17 cellular contexts compared by ENCODE assay signal in genomic region chr5:153755913-153756500, GRCh38.
DNase-seq lines count a peak whose midpoint lies in the region; TF ChIP-seq lines count a peak whose summit lies in the region.
"Had no signal": no experiment of that assay in that cellular context is flagged by ENCODE, and none has a peak within 500 bp of the region (broad histone marks: within the 10 kb centered on the region; RNA-seq: fewer than 3 reads in every experiment).

No MANE protein-coding gene starts in this region.

- no peak overlapping the region for H2BK5ac ChIP-seq in neuronal stem cell (ENCODE audit: low read length)

- H4K91ac ChIP-seq in neuronal stem cell (ENCODE audit: low read depth, low read length, poor library complexity) = no peak overlapping the region

- no peak overlapping the region for H3K4ac ChIP-seq in neuronal stem cell (ENCODE audit: low read length)

- peak overlapping the region; percentile 8 for H2AK5ac ChIP-seq in neuronal stem cell (ENCODE audit: low read depth, low read length)

- H3K4me3 ChIP-seq in esophagus muscularis mucosa (no peak overlapping the region), neuronal stem cell (ENCODE audit: low read length in 2 of 2) (no peak overlapping the region)

- CTCF ChIA-PET in activated CD4-positive, alpha-beta memory T cell treated with anti-CD3 and anti-CD28 coated beads, Interleukin-2, amount 10 ng/mL, durations not matched to agents 7 days and 5 days (lab: Charles Lee) = no interaction called here

- H3K9ac ChIP-seq in neuronal stem cell (ENCODE audit: low read depth, low read length, poor library complexity) = no peak overlapping the region

- H3K4me1 ChIP-seq in esophagus muscularis mucosa = no peaks in the 10 kb centered on the region
- H3K4me1 ChIP-seq in neuronal stem cell (ENCODE audit: control insufficient read depth in 2 of 2, insufficient read depth in 1 of 2, low read depth in 1 of 2, low read length in 2 of 2) = peaks cover 0 to 2% of the 10 kb centered on the region in 2 donors
- H3K4me1 ChIP-seq: BE2C had no signal

- H2BK12ac ChIP-seq in neuronal stem cell (ENCODE audit: low read length) = no peak overlapping the region

- no peak overlapping the region for H3K14ac ChIP-seq in neuronal stem cell (ENCODE audit: low read length)

- no peak overlapping the region for H3K4me3 Mint-ChIP-seq in activated CD4-positive, alpha-beta memory T cell treated with anti-CD3 and anti-CD28 coated beads, Interleukin-2, amount 10 ng/mL, durations not matched to agents 7 days and 5 days
- H3K4me3 Mint-ChIP-seq: CD4-positive, CD25-positive, alpha-beta regulatory T cell; CD8-positive, alpha-beta memory T cell; H9; IgD-negative memory B cell had no signal

- intact Hi-C loops in esophagus muscularis mucosa (cut with DNase I) = no loop called here

- no peaks in the 10 kb centered on the region for H3K9me3 Mint-ChIP-seq in activated CD4-positive, alpha-beta memory T cell treated with anti-CD3 and anti-CD28 coated beads, Interleukin-2, amount 10 ng/mL, durations not matched to agents 7 days and 5 days
- H3K9me3 Mint-ChIP-seq: H9 had no signal

- no peaks in the 10 kb centered on the region for H3K79me1 ChIP-seq in neuronal stem cell (ENCODE audit: low read depth, low read length)

- no peak for TF ChIP-seq POLR2A in esophagus muscularis mucosa (IDR thresholded peaks at IDR 0.05; ENCODE audit: low read depth)

- DNase-seq in G401 (ENCODE audit: low spot score) (peak; percentile 6), NCI-H69 (lab: John Stamatoyannopoulos, UW) (peak; percentile 47), esophagus muscularis mucosa (ENCODE audit: extremely low spot score) (peak; percentile 81), neuronal stem cell (ENCODE audit: low spot score) (no peak), NCI-H1105 treated with DMSO at 0.1 percent for 48 hours (lab: John Stamatoyannopoulos, UW) (no peak), NCI-H1417 (lab: John Stamatoyannopoulos, UW) (no peak)
- no peak for DNase-seq in activated CD4-positive, alpha-beta memory T cell treated with anti-CD3 and anti-CD28 coated beads, Interleukin-2, amount 10 ng/mL, durations not matched to agents 7 days and 5 days
- DNase-seq: BE2C; C1 segment of cervical spinal cord; CD4-positive, CD25-positive, alpha-beta regulatory T cell; CD8-positive, alpha-beta memory T cell; COR-L47; DMS153; DMS79; GF-D8; H9 had no signal

- WGBS in esophagus muscularis mucosa = 43% methylated on average over 1 of the region's 1 CpG
- no CpG with 5 or more reads among the region's 1 CpG for WGBS in neuronal stem cell (ENCODE audit: extremely low coverage in 2 of 2, insufficient read length in 2 of 2, insufficient replicate concordance in 1 of 2), 2 donors

- TF ChIP-seq CTCF in esophagus muscularis mucosa (IDR thresholded peaks at IDR 0.05) = no peak

- no peak overlapping the region for H3K27ac ChIP-seq in esophagus muscularis mucosa (replicated peaks in 1 of 4)
- H3K27ac ChIP-seq in neuronal stem cell (replicated peaks; ENCODE audit: low read length) = no peak overlapping the region

- in situ Hi-C loops in G401 (cut with HindIII; ENCODE audit: low sequenced_read_pairs) = no loop called here

- H3K36me3 Mint-ChIP-seq in activated CD4-positive, alpha-beta memory T cell treated with anti-CD3 and anti-CD28 coated beads, Interleukin-2, amount 10 ng/mL, durations not matched to agents 7 days and 5 days (ENCODE audit: low read depth) = no peaks in the 10 kb centered on the region
- H3K36me3 Mint-ChIP-seq: CD4-positive, CD25-positive, alpha-beta regulatory T cell; CD8-positive, alpha-beta memory T cell; IgD-negative memory B cell had no signal

- no peaks in the 10 kb centered on the region for H3K4me1 Mint-ChIP-seq in activated CD4-positive, alpha-beta memory T cell treated with anti-CD3 and anti-CD28 coated beads, Interleukin-2, amount 10 ng/mL, durations not matched to agents 7 days and 5 days
- H3K4me1 Mint-ChIP-seq: CD4-positive, CD25-positive, alpha-beta regulatory T cell; CD8-positive, alpha-beta memory T cell; IgD-negative memory B cell had no signal

- H3K27me3 Mint-ChIP-seq in activated CD4-positive, alpha-beta memory T cell treated with anti-CD3 and anti-CD28 coated beads, Interleukin-2, amount 10 ng/mL, durations not matched to agents 7 days and 5 days = no peaks in the 10 kb centered on the region
- H3K27me3 Mint-ChIP-seq: CD4-positive, CD25-positive, alpha-beta regulatory T cell had no signal

- H3K27ac Mint-ChIP-seq in activated CD4-positive, alpha-beta memory T cell treated with anti-CD3 and anti-CD28 coated beads, Interleukin-2, amount 10 ng/mL, durations not matched to agents 7 days and 5 days = no peak overlapping the region
- H3K27ac Mint-ChIP-seq: CD4-positive, CD25-positive, alpha-beta regulatory T cell; CD8-positive, alpha-beta memory T cell; IgD-negative memory B cell had no signal

- no peak for TF ChIP-seq EP300 in esophagus muscularis mucosa (IDR thresholded peaks at IDR 0.05)

- H3K23ac ChIP-seq in neuronal stem cell (ENCODE audit: low read depth, low read length, poor library complexity) = no peak overlapping the region

- H3K36me3 ChIP-seq in esophagus muscularis mucosa (no peaks in the 10 kb centered on the region), neuronal stem cell (replicated peaks in 1 of 2; ENCODE audit: control insufficient read depth in 2 of 2, insufficient read depth in 2 of 2, low read length in 2 of 2) (no peaks in the 10 kb centered on the region)
- H3K36me3 ChIP-seq: BE2C had no signal

- peaks cover 0 to 22% (median 2%) of the 10 kb centered on the region in 4 donors for H3K9me3 ChIP-seq in esophagus muscularis mucosa
- H3K9me3 ChIP-seq in neuronal stem cell (replicated peaks in 1 of 2; ENCODE audit: control insufficient read depth in 2 of 2, insufficient read depth in 1 of 2, low read depth in 1 of 2, low read length in 2 of 2) = peaks cover 2 to 16% of the 10 kb centered on the region in 2 donors
- H3K9me3 ChIP-seq: BE2C had no signal

- H4K8ac ChIP-seq in neuronal stem cell (ENCODE audit: low read depth, low read length) = no peak overlapping the region

- H2BK15ac ChIP-seq in neuronal stem cell (ENCODE audit: low read length) = no peak overlapping the region

- no peak overlapping the region for H2AFZ ChIP-seq in neuronal stem cell (ENCODE audit: low read length)

- H2BK120ac ChIP-seq in neuronal stem cell (ENCODE audit: low read depth, low read length) = no peak overlapping the region

- H3K4me2 ChIP-seq in neuronal stem cell (ENCODE audit: insufficient read depth, low read length, poor library complexity, severe bottlenecking) = no peak overlapping the region

- H3K18ac ChIP-seq in neuronal stem cell (ENCODE audit: low read length) = peak overlapping the region; percentile 31

- H3K27me3 ChIP-seq in esophagus muscularis mucosa = no peaks in the 10 kb centered on the region
- no peaks in the 10 kb centered on the region for H3K27me3 ChIP-seq in neuronal stem cell (ENCODE audit: control insufficient read depth in 3 of 3, insufficient read depth in 3 of 3, low read depth in 1 of 3, low read length in 3 of 3)

- POLR2A ChIA-PET in activated CD4-positive, alpha-beta memory T cell treated with anti-CD3 and anti-CD28 coated beads, Interleukin-2, amount 10 ng/mL, durations not matched to agents 7 days and 5 days (lab: Charles Lee) = no interaction called here

Comparison
In these comparisons a context has a peak if more than half of its experiments do, and no peak if none do; other contexts are left out.
1. DNase-seq: peak in G401 (single experiment), NCI-H69 (single experiment) and esophagus muscularis mucosa (single experiment); none in neuronal stem cell (single experiment), NCI-H1105 treated with DMSO at 0.1 percent for 48 hours (single experiment), NCI-H1417 (0 of 3) and activated CD4-positive, alpha-beta memory T cell treated with anti-CD3 and anti-CD28 coated beads, Interleukin-2, amount 10 ng/mL, durations not matched to agents 7 days and 5 days (single experiment).